ENCODE assay signal across 28 cellular contexts in the genomic region with DNA sequence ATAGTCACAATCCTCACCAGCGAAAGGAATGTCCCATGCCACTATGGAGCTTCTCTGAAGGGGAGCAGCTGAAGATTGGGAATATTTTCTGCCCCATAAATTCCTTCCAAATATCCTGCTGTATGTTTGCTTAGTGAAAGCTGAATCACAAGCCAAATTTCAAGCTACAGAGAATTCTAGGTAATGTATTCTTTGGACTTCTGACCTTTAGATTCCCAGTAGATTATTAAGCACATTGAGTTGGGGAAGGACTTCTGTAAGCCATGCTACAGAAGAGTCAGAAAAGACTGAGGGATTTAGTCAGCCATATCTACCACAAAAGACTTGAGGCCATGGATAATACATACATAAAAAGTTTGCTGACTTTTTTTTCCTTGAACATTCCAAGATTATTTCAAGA.
"Had no signal": no experiment of that assay in that cellular context is flagged by ENCODE, and none has a peak within 500 bp of the region (broad histone marks: within the 10 kb centered on the region; RNA-seq: fewer than 3 reads in every experiment).

No MANE protein-coding gene starts in this region.

- DNase-seq: activated B cell treated with CpG ODN at 0.5 μM for 24 hours; activated CD4-positive, alpha-beta memory T cell treated with anti-CD3 and anti-CD28 coated beads, Interleukin-2, amount 10 ng/mL, durations not matched to agents 7 days and 5 days; activated CD4-positive, alpha-beta T cell treated with anti-CD3 and anti-CD28 coated beads for 4 hours; activated CD4-positive, CD25-positive, alpha-beta regulatory T cell treated with anti-CD3 and anti-CD28 coated beads, Interleukin-2, amount 50 U/mL, for 72 hours; activated CD8-positive, alpha-beta memory T cell treated with anti-CD3 and anti-CD28 coated beads for 24 hours; activated CD8-positive, alpha-beta memory T cell treated with anti-CD3 and anti-CD28 coated beads, Interleukin-2, amount 10 ng/mL, durations not matched to agents 7 days and 5 days; activated CD8-positive, alpha-beta memory T cell treated with anti-CD3 and anti-CD28 coated beads, Interleukin-2, amount 50 U/mL, for 48 hours; activated effector memory CD4-positive, alpha-beta T cell treated with anti-CD3 and anti-CD28 coated beads, Interleukin-2, amount 50 U/mL, for 16 hours; activated naive CD4-positive, alpha-beta T cell; activated naive CD4-positive, alpha-beta T cell treated with anti-CD3 and anti-CD28 coated beads, Interleukin-2, amount 50 U/mL, for 16 hours; activated naive CD8-positive, alpha-beta T cell treated with anti-CD3 and anti-CD28 coated beads for 36 hours; activated T-cell treated with anti-CD3 and anti-CD28 coated beads, Interleukin-2, amount 50 U/mL, for 48 hours; amygdala; NCI-H1092 treated with DMSO at 0.1 percent for 48 hours; NCI-H1417; NCI-H187 treated with DMSO at 0.1 percent for 48 hours; NCI-H2081; NCI-H2171 treated with DMSO at 0.1 percent for 48 hours; NCI-H226; NCI-H446 treated with DMSO at 0.1 percent for 48 hours; NCI-H524; Right ventricle myocardium superior; SW 1271; T-helper 1 cell; T-helper 2 cell; T-helper 9 cell had no signal

- ATAC-seq: activated CD8-positive, alpha-beta memory T cell treated with anti-CD3 and anti-CD28 coated beads, Interleukin-2, amount 10 ng/mL, durations not matched to agents 7 days and 5 days had no signal

- H3K4me3 ChIP-seq: ascending aorta, cardiac muscle cell had no signal
